In the genomic region with DNA sequence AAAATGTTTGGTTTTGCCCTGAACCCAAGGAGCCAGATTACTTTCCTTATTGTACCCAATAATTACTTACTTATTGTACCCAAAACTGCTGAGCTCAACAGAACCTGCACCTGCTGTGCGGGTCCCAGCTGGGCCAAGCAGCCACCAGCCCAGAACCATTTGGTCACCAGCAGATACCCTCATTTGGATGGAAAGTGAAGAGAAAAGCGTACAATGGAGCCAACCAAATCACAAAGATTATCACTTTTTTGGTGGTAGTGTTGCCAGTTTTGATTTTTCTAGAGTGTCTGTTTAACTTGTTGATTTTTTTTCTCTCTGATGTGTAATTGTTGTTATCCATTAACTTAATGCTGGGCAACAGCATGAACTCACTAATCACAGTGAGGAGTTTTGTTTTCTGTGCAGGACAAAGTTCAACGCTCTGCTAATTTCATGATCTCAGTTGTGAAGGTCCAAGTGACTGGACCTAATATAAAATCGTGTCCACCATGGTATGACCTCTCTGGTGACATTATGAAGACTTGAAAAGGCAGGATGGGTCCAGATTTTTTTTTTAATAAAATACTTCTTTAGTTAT, we compare ENCODE assay signal across 1 cellular context.
TF ChIP-seq lines count a peak whose summit lies in the region.

No MANE protein-coding gene starts in this region.

TF ChIP-seq in HepG2, 621 proteins besides CTCF, POLR2A, EP300 and RAD21 (continued from another document and continues in another):
- TF ChIP-seq FOXA3 (CRISPR knock-in tag; IDR thresholded peaks at IDR 0.05), result peak; percentile 72; the same call in 1 of the 2 replicates
- TF ChIP-seq, protein P1, sequence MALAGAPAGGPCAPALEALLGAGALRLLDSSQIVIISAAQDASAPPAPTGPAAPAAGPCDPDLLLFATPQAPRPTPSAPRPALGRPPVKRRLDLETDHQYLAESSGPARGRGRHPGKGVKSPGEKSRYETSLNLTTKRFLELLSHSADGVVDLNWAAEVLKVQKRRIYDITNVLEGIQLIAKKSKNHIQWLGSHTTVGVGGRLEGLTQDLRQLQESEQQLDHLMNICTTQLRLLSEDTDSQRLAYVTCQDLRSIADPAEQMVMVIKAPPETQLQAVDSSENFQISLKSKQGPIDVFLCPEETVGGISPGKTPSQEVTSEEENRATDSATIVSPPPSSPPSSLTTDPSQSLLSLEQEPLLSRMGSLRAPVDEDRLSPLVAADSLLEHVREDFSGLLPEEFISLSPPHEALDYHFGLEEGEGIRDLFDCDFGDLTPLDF (CRISPR knock-in tag; IDR thresholded peaks at IDR 0.05), result 0 out of 2 replicates have a peak, but pooled peaks have one; percentile 20
- TF ChIP-seq, protein P2, sequence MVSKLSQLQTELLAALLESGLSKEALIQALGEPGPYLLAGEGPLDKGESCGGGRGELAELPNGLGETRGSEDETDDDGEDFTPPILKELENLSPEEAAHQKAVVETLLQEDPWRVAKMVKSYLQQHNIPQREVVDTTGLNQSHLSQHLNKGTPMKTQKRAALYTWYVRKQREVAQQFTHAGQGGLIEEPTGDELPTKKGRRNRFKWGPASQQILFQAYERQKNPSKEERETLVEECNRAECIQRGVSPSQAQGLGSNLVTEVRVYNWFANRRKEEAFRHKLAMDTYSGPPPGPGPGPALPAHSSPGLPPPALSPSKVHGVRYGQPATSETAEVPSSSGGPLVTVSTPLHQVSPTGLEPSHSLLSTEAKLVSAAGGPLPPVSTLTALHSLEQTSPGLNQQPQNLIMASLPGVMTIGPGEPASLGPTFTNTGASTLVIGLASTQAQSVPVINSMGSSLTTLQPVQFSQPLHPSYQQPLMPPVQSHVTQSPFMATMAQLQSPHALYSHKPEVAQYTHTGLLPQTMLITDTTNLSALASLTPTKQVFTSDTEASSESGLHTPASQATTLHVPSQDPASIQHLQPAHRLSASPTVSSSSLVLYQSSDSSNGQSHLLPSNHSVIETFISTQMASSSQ (IDR thresholded peaks at IDR 0.05; ENCODE audit: low read depth), result peak; percentile 93
- TF ChIP-seq, protein P2 (CRISPR knock-in tag; IDR thresholded peaks at IDR 0.05; ENCODE audit: borderline replicate concordance), result peak; percentile 93
- TF ChIP-seq NCOA1 (CRISPR knock-in tag; IDR thresholded peaks at IDR 0.05), result no peak
- TF ChIP-seq ZNF674 (CRISPR knock-in tag; IDR thresholded peaks at IDR 0.05; ENCODE audit: low read depth), result no peak
- TF ChIP-seq ZNF777 (CRISPR knock-in tag; IDR thresholded peaks at IDR 0.05), result no peak
- peak; percentile 79 for TF ChIP-seq BCL6 (CRISPR knock-in tag; IDR thresholded peaks at IDR 0.05)
- TF ChIP-seq ZNF644 (CRISPR knock-in tag; IDR thresholded peaks at IDR 0.05; ENCODE audit: low read depth), result 0 out of 2 replicates have a peak, but pooled peaks have one; percentile 33
- no peak for TF ChIP-seq GTF3A (CRISPR knock-in tag; conservative IDR thresholded peaks at IDR 0.05)
- TF ChIP-seq KLF12 (CRISPR knock-in tag; IDR thresholded peaks at IDR 0.05; ENCODE audit: borderline replicate concordance), result no peak
- no peak for TF ChIP-seq GTF2F1 (IDR thresholded peaks at IDR 0.05; ENCODE audit: low read length)
- TF ChIP-seq, protein P3, sequence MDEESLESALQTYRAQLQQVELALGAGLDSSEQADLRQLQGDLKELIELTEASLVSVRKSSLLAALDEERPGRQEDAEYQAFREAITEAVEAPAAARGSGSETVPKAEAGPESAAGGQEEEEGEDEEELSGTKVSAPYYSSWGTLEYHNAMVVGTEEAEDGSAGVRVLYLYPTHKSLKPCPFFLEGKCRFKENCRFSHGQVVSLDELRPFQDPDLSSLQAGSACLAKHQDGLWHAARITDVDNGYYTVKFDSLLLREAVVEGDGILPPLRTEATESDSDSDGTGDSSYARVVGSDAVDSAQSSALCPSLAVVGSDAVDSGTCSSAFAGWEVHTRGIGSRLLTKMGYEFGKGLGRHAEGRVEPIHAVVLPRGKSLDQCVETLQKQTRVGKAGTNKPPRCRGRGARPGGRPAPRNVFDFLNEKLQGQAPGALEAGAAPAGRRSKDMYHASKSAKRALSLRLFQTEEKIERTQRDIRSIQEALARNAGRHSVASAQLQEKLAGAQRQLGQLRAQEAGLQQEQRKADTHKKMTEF (CRISPR knock-in tag; IDR thresholded peaks at IDR 0.05), result 0 out of 2 replicates have a peak, but pooled peaks have one; percentile 20
- peak; percentile 69; the same call in 1 of the 2 replicates for TF ChIP-seq ARID2 (CRISPR knock-in tag; IDR thresholded peaks at IDR 0.05; ENCODE audit: borderline replicate concordance)
- TF ChIP-seq, protein P4, sequence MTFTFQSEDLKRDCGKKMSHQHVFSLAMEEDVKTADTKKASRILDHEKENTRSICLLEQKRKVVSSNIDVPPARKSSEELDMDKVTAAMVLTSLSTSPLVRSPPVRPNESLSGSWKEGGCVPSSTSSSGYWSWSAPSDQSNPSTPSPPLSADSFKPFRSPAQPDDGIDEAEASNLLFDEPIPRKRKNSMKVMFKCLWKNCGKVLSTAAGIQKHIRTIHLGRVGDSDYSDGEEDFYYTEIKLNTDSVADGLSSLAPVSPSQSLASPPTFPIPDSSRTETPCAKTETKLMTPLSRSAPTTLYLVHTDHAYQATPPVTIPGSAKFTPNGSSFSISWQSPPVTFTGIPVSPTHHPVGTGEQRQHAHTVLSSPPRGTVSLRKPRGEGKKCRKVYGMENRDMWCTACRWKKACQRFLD (CRISPR knock-in tag; IDR thresholded peaks at IDR 0.05; ENCODE audit: borderline replicate concordance), result no peak
- no peak for TF ChIP-seq ZNF251 (CRISPR knock-in tag; IDR thresholded peaks at IDR 0.05)
- no peak for TF ChIP-seq ZNF224 (CRISPR knock-in tag; IDR thresholded peaks at IDR 0.05)
- TF ChIP-seq, protein P5, sequence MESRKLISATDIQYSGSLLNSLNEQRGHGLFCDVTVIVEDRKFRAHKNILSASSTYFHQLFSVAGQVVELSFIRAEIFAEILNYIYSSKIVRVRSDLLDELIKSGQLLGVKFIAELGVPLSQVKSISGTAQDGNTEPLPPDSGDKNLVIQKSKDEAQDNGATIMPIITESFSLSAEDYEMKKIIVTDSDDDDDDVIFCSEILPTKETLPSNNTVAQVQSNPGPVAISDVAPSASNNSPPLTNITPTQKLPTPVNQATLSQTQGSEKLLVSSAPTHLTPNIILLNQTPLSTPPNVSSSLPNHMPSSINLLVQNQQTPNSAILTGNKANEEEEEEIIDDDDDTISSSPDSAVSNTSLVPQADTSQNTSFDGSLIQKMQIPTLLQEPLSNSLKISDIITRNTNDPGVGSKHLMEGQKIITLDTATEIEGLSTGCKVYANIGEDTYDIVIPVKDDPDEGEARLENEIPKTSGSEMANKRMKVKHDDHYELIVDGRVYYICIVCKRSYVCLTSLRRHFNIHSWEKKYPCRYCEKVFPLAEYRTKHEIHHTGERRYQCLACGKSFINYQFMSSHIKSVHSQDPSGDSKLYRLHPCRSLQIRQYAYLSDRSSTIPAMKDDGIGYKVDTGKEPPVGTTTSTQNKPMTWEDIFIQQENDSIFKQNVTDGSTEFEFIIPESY (CRISPR knock-in tag; IDR thresholded peaks at IDR 0.05), result no peak
- no peak for TF ChIP-seq PLRG1 (conservative IDR thresholded peaks at IDR 0.05)
- TF ChIP-seq, protein P6, sequence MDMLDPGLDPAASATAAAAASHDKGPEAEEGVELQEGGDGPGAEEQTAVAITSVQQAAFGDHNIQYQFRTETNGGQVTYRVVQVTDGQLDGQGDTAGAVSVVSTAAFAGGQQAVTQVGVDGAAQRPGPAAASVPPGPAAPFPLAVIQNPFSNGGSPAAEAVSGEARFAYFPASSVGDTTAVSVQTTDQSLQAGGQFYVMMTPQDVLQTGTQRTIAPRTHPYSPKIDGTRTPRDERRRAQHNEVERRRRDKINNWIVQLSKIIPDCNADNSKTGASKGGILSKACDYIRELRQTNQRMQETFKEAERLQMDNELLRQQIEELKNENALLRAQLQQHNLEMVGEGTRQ (IDR thresholded peaks at IDR 0.05; ENCODE audit: low read depth, low read length), result no peak
- TF ChIP-seq, protein P6 (CRISPR knock-in tag; IDR thresholded peaks at IDR 0.05; ENCODE audit: borderline replicate concordance), result no peak
- no peak for TF ChIP-seq KLF15 (CRISPR knock-in tag; IDR thresholded peaks at IDR 0.05; ENCODE audit: borderline replicate concordance)
- TF ChIP-seq, protein P7, sequence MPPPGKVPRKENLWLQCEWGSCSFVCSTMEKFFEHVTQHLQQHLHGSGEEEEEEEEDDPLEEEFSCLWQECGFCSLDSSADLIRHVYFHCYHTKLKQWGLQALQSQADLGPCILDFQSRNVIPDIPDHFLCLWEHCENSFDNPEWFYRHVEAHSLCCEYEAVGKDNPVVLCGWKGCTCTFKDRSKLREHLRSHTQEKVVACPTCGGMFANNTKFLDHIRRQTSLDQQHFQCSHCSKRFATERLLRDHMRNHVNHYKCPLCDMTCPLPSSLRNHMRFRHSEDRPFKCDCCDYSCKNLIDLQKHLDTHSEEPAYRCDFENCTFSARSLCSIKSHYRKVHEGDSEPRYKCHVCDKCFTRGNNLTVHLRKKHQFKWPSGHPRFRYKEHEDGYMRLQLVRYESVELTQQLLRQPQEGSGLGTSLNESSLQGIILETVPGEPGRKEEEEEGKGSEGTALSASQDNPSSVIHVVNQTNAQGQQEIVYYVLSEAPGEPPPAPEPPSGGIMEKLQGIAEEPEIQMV (CRISPR knock-in tag; IDR thresholded peaks at IDR 0.05; ENCODE audit: low read depth), result no peak
- TF ChIP-seq ZNF205 (CRISPR knock-in tag; IDR thresholded peaks at IDR 0.05), result no peak
- 0 out of 2 replicates have a peak, but pooled peaks have one; percentile 20 for TF ChIP-seq POLR2G (IDR thresholded peaks at IDR 0.05; ENCODE audit: low read depth, low read length)
- no peak for TF ChIP-seq ZNF33B (CRISPR knock-in tag; IDR thresholded peaks at IDR 0.05)
- no peak for TF ChIP-seq ZNF816 (CRISPR knock-in tag; IDR thresholded peaks at IDR 0.05; ENCODE audit: borderline replicate concordance)
- TF ChIP-seq NR3C1 (CRISPR knock-in tag; IDR thresholded peaks at IDR 0.05), result no peak
- TF ChIP-seq SIN3B (IDR thresholded peaks at IDR 0.05; ENCODE audit: low read length), result no peak
- TF ChIP-seq, protein P8, sequence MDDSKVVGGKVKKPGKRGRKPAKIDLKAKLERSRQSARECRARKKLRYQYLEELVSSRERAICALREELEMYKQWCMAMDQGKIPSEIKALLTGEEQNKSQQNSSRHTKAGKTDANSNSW (CRISPR knock-in tag; IDR thresholded peaks at IDR 0.05; ENCODE audit: borderline replicate concordance), result no peak
- TF ChIP-seq, protein P9, sequence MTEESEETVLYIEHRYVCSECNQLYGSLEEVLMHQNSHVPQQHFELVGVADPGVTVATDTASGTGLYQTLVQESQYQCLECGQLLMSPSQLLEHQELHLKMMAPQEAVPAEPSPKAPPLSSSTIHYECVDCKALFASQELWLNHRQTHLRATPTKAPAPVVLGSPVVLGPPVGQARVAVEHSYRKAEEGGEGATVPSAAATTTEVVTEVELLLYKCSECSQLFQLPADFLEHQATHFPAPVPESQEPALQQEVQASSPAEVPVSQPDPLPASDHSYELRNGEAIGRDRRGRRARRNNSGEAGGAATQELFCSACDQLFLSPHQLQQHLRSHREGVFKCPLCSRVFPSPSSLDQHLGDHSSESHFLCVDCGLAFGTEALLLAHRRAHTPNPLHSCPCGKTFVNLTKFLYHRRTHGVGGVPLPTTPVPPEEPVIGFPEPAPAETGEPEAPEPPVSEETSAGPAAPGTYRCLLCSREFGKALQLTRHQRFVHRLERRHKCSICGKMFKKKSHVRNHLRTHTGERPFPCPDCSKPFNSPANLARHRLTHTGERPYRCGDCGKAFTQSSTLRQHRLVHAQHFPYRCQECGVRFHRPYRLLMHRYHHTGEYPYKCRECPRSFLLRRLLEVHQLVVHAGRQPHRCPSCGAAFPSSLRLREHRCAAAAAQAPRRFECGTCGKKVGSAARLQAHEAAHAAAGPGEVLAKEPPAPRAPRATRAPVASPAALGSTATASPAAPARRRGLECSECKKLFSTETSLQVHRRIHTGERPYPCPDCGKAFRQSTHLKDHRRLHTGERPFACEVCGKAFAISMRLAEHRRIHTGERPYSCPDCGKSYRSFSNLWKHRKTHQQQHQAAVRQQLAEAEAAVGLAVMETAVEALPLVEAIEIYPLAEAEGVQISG (CRISPR knock-in tag; IDR thresholded peaks at IDR 0.05), result no peak
- no peak for TF ChIP-seq NFE2L2 (IDR thresholded peaks at IDR 0.05; ENCODE audit: low read length)
- TF ChIP-seq, protein P10, sequence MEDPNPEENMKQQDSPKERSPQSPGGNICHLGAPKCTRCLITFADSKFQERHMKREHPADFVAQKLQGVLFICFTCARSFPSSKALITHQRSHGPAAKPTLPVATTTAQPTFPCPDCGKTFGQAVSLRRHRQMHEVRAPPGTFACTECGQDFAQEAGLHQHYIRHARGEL (CRISPR knock-in tag; IDR thresholded peaks at IDR 0.05), result no peak
- peak; percentile 3 for TF ChIP-seq YY1 (IDR thresholded peaks at IDR 0.05; ENCODE audit: insufficient read depth, insufficient replicate concordance, low read depth, low read length)
- TF ChIP-seq ZMYM4 (CRISPR knock-in tag; IDR thresholded peaks at IDR 0.05), result peak; percentile 5; the same call in 1 of the 2 replicates
- TF ChIP-seq ZNF709 (CRISPR knock-in tag; IDR thresholded peaks at IDR 0.05), result no peak
- peak; percentile 53; the same call in 1 of the 2 replicates for TF ChIP-seq RXRB (CRISPR knock-in tag; IDR thresholded peaks at IDR 0.05; ENCODE audit: borderline replicate concordance)
- no peak for TF ChIP-seq NBN (conservative IDR thresholded peaks at IDR 0.05)
- no peak for TF ChIP-seq ZNF446 (CRISPR knock-in tag; IDR thresholded peaks at IDR 0.05)
- TF ChIP-seq, protein P11, sequence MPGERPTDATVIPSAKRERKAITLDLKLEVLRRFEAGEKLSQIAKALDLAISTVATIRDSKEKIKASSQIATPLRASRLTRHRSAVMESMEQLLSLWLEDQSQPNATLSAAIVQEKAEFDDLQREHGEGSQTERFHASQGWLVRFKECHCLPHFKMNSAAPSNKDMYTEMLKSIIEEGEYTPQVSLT (CRISPR knock-in tag; IDR thresholded peaks at IDR 0.05; ENCODE audit: borderline replicate concordance, low read depth), result no peak
- peak; percentile 64 for TF ChIP-seq GATAD2A (CRISPR knock-in tag; IDR thresholded peaks at IDR 0.05)
- TF ChIP-seq SOX5 (CRISPR knock-in tag; IDR thresholded peaks at IDR 0.05; ENCODE audit: borderline replicate concordance), result peak; percentile 70; the same call in 1 of the 2 replicates
